In genomic region chr20:43915209-43916072, GRCh38 we compare ENCODE assay signal across 8 cellular contexts. TPM values are rescaled to one million over a fixed set of nuclear protein-coding genes. Genes with fewer than 3 reads are reported as not detected.
DNase-seq lines count a peak whose midpoint lies in the region; ATAC-seq, FAIRE-seq and TF ChIP-seq lines count a peak whose summit lies in the region.

No MANE protein-coding gene starts in this region.

- peaks cover 34% of the 10 kb centered on the region for H3K27me3 ChIP-seq in gastroesophageal sphincter
- H3K27me3 ChIP-seq in rectal smooth muscle tissue (ENCODE audit: control insufficient read depth, insufficient read depth, low read length): peaks cover 19% of the 10 kb centered on the region

- H3K4me1 ChIP-seq in gastroesophageal sphincter: peaks cover 0 to 63% (median 0%) of the 10 kb centered on the region in 3 donors
- H3K4me1 ChIP-seq in rectal smooth muscle tissue (ENCODE audit: control insufficient read depth, insufficient read depth, low read length): no peaks in the 10 kb centered on the region

- H3K27ac ChIP-seq in gastroesophageal sphincter: peak overlapping the region; percentile 22 to 83 (median 74)
- H3K27ac ChIP-seq in rectal smooth muscle tissue (ENCODE audit: low read depth, low read length): no peak overlapping the region

- DNase-seq in D341Med (ENCODE audit: low spot score) (peak; percentile 48), HTR-8/SVneo (ENCODE audit: insufficient read length, low spot score) (no peak), hepatic stellate cell (ENCODE audit: low spot score) (no peak), posterior vena cava (ENCODE audit: low spot score) (no peak), kidney tubule cell (ENCODE audit: low spot score) (no peak)
- peak; percentile 58 to 64 for DNase-seq in activated T-cell treated with anti-CD3 and anti-CD28 coated beads, Interleukin-2, amount 50 U/mL, for 48 hours

- FAIRE-seq in HTR-8/SVneo (lab: Jason Lieb, UNC): peak; percentile 99

- no peak for TF ChIP-seq EP300 in gastroesophageal sphincter (IDR thresholded peaks at IDR 0.05)

- H3K36me3 ChIP-seq in gastroesophageal sphincter (no peaks in the 10 kb centered on the region), rectal smooth muscle tissue (ENCODE audit: control insufficient read depth, insufficient read depth, low read length) (no peaks in the 10 kb centered on the region)

- peak; percentile 27 for ATAC-seq in gastroesophageal sphincter

- intact Hi-C loops in posterior vena cava (cut with DNase I): no loop called here

- 0 to 10% methylated on average over 2 to 4 of the region's 66 CpGs for WGBS in gastroesophageal sphincter (ENCODE audit: low coverage in 1 of 2), 2 donors

- no peak for TF ChIP-seq CTCF in gastroesophageal sphincter (IDR thresholded peaks at IDR 0.05)

- peak overlapping the region; percentile 52 to 75 for H3K4me3 ChIP-seq in gastroesophageal sphincter
- H3K4me3 ChIP-seq in rectal smooth muscle tissue (ENCODE audit: low read length): peak overlapping the region; percentile 64

- peaks cover 0 to 33% (median 0%) of the 10 kb centered on the region in 3 donors for H3K9me3 ChIP-seq in gastroesophageal sphincter

- no peak overlapping the region for H3K9ac ChIP-seq in rectal smooth muscle tissue (ENCODE audit: low read length)

- peak in 1 of 2 donors; percentile 9 for TF ChIP-seq POLR2A in gastroesophageal sphincter (IDR thresholded peaks at IDR 0.05)

RNA-seq across cellular contexts. Expression of gene TOX2, which starts 0.8 kb away (rescaled TPM):
- total RNA-seq in gastroesophageal sphincter (10 to 100 TPM; 16.4 to 47.8 (median 40.3) TPM), posterior vena cava (1 to 10 TPM; 1.1 to 1.5 TPM)

Comparison
In these comparisons a context has a peak if more than half of its experiments do, and no peak if none do; other contexts are left out.
1. DNase-seq: peak in D341Med (single experiment) and activated T-cell treated with anti-CD3 and anti-CD28 coated beads, Interleukin-2, amount 50 U/mL, for 48 hours (2 of 2); none in HTR-8/SVneo (single experiment), hepatic stellate cell (single experiment), posterior vena cava (single experiment) and kidney tubule cell (single experiment).
2. RNA of gene TOX2, which starts 0.8 kb away (total RNA-seq): 16.4 to 47.8 TPM in gastroesophageal sphincter; 1.1 to 1.5 TPM in posterior vena cava; every median in the first group is over 4 times any median in the second.